1 cellular context compared by ENCODE assay signal in genomic region chr2:200863655-200864205, GRCh38.
TF ChIP-seq lines count a peak whose summit lies in the region.

No MANE protein-coding gene starts in this region.

TF ChIP-seq in K562, 482 proteins besides CTCF, POLR2A, EP300 and RAD21 (continued from another document and continues in another):
- TF ChIP-seq, protein P1, sequence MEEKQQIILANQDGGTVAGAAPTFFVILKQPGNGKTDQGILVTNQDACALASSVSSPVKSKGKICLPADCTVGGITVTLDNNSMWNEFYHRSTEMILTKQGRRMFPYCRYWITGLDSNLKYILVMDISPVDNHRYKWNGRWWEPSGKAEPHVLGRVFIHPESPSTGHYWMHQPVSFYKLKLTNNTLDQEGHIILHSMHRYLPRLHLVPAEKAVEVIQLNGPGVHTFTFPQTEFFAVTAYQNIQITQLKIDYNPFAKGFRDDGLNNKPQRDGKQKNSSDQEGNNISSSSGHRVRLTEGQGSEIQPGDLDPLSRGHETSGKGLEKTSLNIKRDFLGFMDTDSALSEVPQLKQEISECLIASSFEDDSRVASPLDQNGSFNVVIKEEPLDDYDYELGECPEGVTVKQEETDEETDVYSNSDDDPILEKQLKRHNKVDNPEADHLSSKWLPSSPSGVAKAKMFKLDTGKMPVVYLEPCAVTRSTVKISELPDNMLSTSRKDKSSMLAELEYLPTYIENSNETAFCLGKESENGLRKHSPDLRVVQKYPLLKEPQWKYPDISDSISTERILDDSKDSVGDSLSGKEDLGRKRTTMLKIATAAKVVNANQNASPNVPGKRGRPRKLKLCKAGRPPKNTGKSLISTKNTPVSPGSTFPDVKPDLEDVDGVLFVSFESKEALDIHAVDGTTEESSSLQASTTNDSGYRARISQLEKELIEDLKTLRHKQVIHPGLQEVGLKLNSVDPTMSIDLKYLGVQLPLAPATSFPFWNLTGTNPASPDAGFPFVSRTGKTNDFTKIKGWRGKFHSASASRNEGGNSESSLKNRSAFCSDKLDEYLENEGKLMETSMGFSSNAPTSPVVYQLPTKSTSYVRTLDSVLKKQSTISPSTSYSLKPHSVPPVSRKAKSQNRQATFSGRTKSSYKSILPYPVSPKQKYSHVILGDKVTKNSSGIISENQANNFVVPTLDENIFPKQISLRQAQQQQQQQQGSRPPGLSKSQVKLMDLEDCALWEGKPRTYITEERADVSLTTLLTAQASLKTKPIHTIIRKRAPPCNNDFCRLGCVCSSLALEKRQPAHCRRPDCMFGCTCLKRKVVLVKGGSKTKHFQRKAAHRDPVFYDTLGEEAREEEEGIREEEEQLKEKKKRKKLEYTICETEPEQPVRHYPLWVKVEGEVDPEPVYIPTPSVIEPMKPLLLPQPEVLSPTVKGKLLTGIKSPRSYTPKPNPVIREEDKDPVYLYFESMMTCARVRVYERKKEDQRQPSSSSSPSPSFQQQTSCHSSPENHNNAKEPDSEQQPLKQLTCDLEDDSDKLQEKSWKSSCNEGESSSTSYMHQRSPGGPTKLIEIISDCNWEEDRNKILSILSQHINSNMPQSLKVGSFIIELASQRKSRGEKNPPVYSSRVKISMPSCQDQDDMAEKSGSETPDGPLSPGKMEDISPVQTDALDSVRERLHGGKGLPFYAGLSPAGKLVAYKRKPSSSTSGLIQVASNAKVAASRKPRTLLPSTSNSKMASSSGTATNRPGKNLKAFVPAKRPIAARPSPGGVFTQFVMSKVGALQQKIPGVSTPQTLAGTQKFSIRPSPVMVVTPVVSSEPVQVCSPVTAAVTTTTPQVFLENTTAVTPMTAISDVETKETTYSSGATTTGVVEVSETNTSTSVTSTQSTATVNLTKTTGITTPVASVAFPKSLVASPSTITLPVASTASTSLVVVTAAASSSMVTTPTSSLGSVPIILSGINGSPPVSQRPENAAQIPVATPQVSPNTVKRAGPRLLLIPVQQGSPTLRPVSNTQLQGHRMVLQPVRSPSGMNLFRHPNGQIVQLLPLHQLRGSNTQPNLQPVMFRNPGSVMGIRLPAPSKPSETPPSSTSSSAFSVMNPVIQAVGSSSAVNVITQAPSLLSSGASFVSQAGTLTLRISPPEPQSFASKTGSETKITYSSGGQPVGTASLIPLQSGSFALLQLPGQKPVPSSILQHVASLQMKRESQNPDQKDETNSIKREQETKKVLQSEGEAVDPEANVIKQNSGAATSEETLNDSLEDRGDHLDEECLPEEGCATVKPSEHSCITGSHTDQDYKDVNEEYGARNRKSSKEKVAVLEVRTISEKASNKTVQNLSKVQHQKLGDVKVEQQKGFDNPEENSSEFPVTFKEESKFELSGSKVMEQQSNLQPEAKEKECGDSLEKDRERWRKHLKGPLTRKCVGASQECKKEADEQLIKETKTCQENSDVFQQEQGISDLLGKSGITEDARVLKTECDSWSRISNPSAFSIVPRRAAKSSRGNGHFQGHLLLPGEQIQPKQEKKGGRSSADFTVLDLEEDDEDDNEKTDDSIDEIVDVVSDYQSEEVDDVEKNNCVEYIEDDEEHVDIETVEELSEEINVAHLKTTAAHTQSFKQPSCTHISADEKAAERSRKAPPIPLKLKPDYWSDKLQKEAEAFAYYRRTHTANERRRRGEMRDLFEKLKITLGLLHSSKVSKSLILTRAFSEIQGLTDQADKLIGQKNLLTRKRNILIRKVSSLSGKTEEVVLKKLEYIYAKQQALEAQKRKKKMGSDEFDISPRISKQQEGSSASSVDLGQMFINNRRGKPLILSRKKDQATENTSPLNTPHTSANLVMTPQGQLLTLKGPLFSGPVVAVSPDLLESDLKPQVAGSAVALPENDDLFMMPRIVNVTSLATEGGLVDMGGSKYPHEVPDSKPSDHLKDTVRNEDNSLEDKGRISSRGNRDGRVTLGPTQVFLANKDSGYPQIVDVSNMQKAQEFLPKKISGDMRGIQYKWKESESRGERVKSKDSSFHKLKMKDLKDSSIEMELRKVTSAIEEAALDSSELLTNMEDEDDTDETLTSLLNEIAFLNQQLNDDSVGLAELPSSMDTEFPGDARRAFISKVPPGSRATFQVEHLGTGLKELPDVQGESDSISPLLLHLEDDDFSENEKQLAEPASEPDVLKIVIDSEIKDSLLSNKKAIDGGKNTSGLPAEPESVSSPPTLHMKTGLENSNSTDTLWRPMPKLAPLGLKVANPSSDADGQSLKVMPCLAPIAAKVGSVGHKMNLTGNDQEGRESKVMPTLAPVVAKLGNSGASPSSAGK (IDR thresholded peaks at IDR 0.05) = no peak
- TF ChIP-seq IRF1 (CRISPR knock-in tag; IDR thresholded peaks at IDR 0.05; ENCODE audit: borderline replicate concordance) (no peak), GATAD2B (IDR thresholded peaks at IDR 0.05; ENCODE audit: borderline replicate concordance) (no peak), HDAC2 (IDR thresholded peaks at IDR 0.05) (no peak), MYC (IDR thresholded peaks at IDR 0.05; ENCODE audit: low read depth, low read length) (0 out of 2 replicates have a peak, but pooled peaks have one; percentile 36), MYC (CRISPR knock-in tag; IDR thresholded peaks at IDR 0.05; ENCODE audit: borderline replicate concordance, low read depth) (no peak), GABPB1 (CRISPR knock-in tag; IDR thresholded peaks at IDR 0.05) (no peak), KAT2B (IDR thresholded peaks at IDR 0.05; ENCODE audit: low read depth, low read length) (no peak), ZNF232 (CRISPR knock-in tag; IDR thresholded peaks at IDR 0.05) (no peak), DACH1 (IDR thresholded peaks at IDR 0.05; ENCODE audit: partially characterized antibody) (no peak), NUFIP1 (IDR thresholded peaks at IDR 0.05; ENCODE audit: partially characterized antibody) (no peak), THRB (CRISPR knock-in tag; conservative IDR thresholded peaks at IDR 0.05) (0 out of 2 replicates have a peak, but pooled peaks have one; percentile 33), RAD51 (IDR thresholded peaks at IDR 0.05; ENCODE audit: borderline replicate concordance, low read depth) (no peak), ZNF184 (CRISPR knock-in tag; IDR thresholded peaks at IDR 0.05) (no peak), ZNF133 (CRISPR knock-in tag; IDR thresholded peaks at IDR 0.05) (no peak), RBM17 (IDR thresholded peaks at IDR 0.05; ENCODE audit: borderline replicate concordance, low read depth, low read length) (no peak), SIN3A (IDR thresholded peaks at IDR 0.05; ENCODE audit: borderline replicate concordance in 2 of 2, control insufficient read depth in 1 of 2, low read depth in 2 of 2, low read length in 2 of 2) (peak; percentile 9 to 20; a peak in 2 of 4 replicates), ZFP30 (CRISPR knock-in tag; IDR thresholded peaks at IDR 0.05; ENCODE audit: borderline replicate concordance) (no peak), RBM22 (IDR thresholded peaks at IDR 0.05; ENCODE audit: low read depth, low read length, poor library complexity, severe bottlenecking) (peak; percentile 2)
- TF ChIP-seq, protein P2, sequence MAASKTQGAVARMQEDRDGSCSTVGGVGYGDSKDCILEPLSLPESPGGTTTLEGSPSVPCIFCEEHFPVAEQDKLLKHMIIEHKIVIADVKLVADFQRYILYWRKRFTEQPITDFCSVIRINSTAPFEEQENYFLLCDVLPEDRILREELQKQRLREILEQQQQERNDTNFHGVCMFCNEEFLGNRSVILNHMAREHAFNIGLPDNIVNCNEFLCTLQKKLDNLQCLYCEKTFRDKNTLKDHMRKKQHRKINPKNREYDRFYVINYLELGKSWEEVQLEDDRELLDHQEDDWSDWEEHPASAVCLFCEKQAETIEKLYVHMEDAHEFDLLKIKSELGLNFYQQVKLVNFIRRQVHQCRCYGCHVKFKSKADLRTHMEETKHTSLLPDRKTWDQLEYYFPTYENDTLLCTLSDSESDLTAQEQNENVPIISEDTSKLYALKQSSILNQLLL (CRISPR knock-in tag; IDR thresholded peaks at IDR 0.05; ENCODE audit: borderline replicate concordance) = no peak
- TF ChIP-seq, protein P3, sequence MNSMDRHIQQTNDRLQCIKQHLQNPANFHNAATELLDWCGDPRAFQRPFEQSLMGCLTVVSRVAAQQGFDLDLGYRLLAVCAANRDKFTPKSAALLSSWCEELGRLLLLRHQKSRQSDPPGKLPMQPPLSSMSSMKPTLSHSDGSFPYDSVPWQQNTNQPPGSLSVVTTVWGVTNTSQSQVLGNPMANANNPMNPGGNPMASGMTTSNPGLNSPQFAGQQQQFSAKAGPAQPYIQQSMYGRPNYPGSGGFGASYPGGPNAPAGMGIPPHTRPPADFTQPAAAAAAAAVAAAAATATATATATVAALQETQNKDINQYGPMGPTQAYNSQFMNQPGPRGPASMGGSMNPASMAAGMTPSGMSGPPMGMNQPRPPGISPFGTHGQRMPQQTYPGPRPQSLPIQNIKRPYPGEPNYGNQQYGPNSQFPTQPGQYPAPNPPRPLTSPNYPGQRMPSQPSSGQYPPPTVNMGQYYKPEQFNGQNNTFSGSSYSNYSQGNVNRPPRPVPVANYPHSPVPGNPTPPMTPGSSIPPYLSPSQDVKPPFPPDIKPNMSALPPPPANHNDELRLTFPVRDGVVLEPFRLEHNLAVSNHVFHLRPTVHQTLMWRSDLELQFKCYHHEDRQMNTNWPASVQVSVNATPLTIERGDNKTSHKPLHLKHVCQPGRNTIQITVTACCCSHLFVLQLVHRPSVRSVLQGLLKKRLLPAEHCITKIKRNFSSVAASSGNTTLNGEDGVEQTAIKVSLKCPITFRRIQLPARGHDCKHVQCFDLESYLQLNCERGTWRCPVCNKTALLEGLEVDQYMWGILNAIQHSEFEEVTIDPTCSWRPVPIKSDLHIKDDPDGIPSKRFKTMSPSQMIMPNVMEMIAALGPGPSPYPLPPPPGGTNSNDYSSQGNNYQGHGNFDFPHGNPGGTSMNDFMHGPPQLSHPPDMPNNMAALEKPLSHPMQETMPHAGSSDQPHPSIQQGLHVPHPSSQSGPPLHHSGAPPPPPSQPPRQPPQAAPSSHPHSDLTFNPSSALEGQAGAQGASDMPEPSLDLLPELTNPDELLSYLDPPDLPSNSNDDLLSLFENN (IDR thresholded peaks at IDR 0.05; ENCODE audit: low read depth in 2 of 2, low read length in 2 of 2) = no peak
- TF ChIP-seq, protein P4, sequence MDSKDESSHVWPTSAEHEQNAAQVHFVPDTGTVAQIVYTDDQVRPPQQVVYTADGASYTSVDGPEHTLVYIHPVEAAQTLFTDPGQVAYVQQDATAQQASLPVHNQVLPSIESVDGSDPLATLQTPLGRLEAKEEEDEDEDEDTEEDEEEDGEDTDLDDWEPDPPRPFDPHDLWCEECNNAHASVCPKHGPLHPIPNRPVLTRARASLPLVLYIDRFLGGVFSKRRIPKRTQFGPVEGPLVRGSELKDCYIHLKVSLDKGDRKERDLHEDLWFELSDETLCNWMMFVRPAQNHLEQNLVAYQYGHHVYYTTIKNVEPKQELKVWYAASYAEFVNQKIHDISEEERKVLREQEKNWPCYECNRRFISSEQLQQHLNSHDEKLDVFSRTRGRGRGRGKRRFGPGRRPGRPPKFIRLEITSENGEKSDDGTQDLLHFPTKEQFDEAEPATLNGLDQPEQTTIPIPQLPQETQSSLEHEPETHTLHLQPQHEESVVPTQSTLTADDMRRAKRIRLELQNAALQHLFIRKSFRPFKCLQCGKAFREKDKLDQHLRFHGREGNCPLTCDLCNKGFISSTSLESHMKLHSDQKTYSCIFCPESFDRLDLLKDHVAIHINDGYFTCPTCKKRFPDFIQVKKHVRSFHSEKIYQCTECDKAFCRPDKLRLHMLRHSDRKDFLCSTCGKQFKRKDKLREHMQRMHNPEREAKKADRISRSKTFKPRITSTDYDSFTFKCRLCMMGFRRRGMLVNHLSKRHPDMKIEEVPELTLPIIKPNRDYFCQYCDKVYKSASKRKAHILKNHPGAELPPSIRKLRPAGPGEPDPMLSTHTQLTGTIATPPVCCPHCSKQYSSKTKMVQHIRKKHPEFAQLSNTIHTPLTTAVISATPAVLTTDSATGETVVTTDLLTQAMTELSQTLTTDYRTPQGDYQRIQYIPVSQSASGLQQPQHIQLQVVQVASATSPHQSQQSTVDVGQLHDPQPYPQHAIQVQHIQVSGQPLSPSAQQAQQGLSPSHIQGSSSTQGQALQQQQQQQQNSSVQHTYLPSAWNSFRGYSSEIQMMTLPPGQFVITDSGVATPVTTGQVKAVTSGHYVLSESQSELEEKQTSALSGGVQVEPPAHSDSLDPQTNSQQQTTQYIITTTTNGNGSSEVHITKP (IDR thresholded peaks at IDR 0.05; ENCODE audit: partially characterized antibody) = no peak
- TF ChIP-seq, protein P5, sequence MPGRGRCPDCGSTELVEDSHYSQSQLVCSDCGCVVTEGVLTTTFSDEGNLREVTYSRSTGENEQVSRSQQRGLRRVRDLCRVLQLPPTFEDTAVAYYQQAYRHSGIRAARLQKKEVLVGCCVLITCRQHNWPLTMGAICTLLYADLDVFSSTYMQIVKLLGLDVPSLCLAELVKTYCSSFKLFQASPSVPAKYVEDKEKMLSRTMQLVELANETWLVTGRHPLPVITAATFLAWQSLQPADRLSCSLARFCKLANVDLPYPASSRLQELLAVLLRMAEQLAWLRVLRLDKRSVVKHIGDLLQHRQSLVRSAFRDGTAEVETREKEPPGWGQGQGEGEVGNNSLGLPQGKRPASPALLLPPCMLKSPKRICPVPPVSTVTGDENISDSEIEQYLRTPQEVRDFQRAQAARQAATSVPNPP (IDR thresholded peaks at IDR 0.05; ENCODE audit: borderline replicate concordance, insufficient read depth, insufficient read length) = no peak
- TF ChIP-seq, protein P6, sequence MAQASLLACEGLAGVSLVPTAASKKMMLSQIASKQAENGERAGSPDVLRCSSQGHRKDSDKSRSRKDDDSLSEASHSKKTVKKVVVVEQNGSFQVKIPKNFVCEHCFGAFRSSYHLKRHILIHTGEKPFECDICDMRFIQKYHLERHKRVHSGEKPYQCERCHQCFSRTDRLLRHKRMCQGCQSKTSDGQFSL (CRISPR knock-in tag; IDR thresholded peaks at IDR 0.05) = no peak
- TF ChIP-seq, protein P6 (tag; IDR thresholded peaks at IDR 0.05) = no peak
- TF ChIP-seq, protein P7, sequence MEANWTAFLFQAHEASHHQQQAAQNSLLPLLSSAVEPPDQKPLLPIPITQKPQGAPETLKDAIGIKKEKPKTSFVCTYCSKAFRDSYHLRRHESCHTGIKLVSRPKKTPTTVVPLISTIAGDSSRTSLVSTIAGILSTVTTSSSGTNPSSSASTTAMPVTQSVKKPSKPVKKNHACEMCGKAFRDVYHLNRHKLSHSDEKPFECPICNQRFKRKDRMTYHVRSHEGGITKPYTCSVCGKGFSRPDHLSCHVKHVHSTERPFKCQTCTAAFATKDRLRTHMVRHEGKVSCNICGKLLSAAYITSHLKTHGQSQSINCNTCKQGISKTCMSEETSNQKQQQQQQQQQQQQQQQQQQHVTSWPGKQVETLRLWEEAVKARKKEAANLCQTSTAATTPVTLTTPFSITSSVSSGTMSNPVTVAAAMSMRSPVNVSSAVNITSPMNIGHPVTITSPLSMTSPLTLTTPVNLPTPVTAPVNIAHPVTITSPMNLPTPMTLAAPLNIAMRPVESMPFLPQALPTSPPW (CRISPR knock-in tag; IDR thresholded peaks at IDR 0.05) = no peak
